ENCODE assay signal across 23 cellular contexts in the genomic region with DNA sequence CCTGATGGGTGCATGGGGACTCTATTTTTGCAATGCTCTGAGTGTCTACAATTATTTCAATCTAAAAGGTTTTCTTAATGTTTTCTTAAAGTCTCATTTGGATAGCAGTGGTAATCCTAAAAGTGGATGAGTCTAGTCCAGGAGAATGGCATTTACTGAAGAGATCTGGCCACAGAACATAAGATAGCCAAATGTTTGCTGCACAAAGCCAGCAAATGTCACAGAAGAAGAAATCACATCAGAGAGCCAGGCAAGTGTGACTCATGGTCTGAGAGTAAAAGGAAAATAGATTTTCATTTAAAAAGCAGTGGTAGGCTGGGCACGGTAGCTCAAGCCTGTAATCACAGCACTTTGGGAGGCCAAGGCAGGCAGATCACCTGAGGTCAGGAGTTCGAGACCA.
DNase-seq lines count a peak whose midpoint lies in the region; TF ChIP-seq lines count a peak whose summit lies in the region.
"Had no signal": no experiment of that assay in that cellular context is flagged by ENCODE, and none has a peak within 500 bp of the region (broad histone marks: within the 10 kb centered on the region; RNA-seq: fewer than 3 reads in every experiment).

No MANE protein-coding gene starts in this region.

- peaks cover 2 to 37% (median 23%) of the 10 kb centered on the region in 8 donors for H3K9me3 Mint-ChIP-seq in CD4-positive, alpha-beta memory T cell

- H3K4me1 ChIP-seq in CD4-positive, alpha-beta memory T cell (ENCODE audit: insufficient read depth, low read length): no peaks in the 10 kb centered on the region
- H3K4me1 ChIP-seq: A549 had no signal

- no peak overlapping the region for H3K27ac Mint-ChIP-seq in CD4-positive, alpha-beta memory T cell
- H3K27ac Mint-ChIP-seq: B cell, CD14-positive monocyte, H9, HFFc6 had no signal

- no peaks in the 10 kb centered on the region for H3K27me3 ChIP-seq in dorsolateral prefrontal cortex
- no peaks in the 10 kb centered on the region for H3K27me3 ChIP-seq in CD4-positive, alpha-beta memory T cell (ENCODE audit: insufficient read depth, low read length)
- H3K27me3 ChIP-seq: SJSA1 had no signal

- H3K4me1 Mint-ChIP-seq in CD4-positive, alpha-beta memory T cell: no peaks in the 10 kb centered on the region
- H3K4me1 Mint-ChIP-seq: B cell, CD14-positive monocyte, H9 had no signal

- CTCF ChIA-PET in CD4-positive, alpha-beta memory T cell (lab: Charles Lee; ENCODE audit: partially characterized antibody): interaction anchor here (0.7 kb wide), 1 partner anchor 466 kb away, joined by 3 read pairs; no protein-coding TSS in a partner anchor

- no peak overlapping the region for H3K4me3 ChIP-seq in fibroblast of the aortic adventitia (ENCODE audit: low read depth, low read length)
- no peak overlapping the region for H3K4me3 ChIP-seq in dorsolateral prefrontal cortex
- H3K4me3 ChIP-seq in CD4-positive, alpha-beta memory T cell (ENCODE audit: low read length in 2 of 2): no peak overlapping the region
- H3K4me3 ChIP-seq: A549, SJSA1 had no signal

- no peaks in the 10 kb centered on the region for H3K27me3 Mint-ChIP-seq in CD4-positive, alpha-beta memory T cell

- H3K36me3 Mint-ChIP-seq in CD4-positive, alpha-beta memory T cell: no peaks in the 10 kb centered on the region
- H3K36me3 Mint-ChIP-seq: CD14-positive monocyte had no signal

- H3K9me3 ChIP-seq in CD4-positive, alpha-beta memory T cell (ENCODE audit: control insufficient read depth in 1 of 2, low read length in 2 of 2): no peaks in the 10 kb centered on the region
- H3K9me3 ChIP-seq: A549, SJSA1 had no signal

- intact Hi-C loops in dorsolateral prefrontal cortex (cut with DNase I): no loop called here
- intact Hi-C loops in CD4-positive, alpha-beta memory T cell (cut with micrococcal nuclease): no loop called here

- H3K27ac ChIP-seq in dorsolateral prefrontal cortex: no peak overlapping the region
- H3K27ac ChIP-seq in CD4-positive, alpha-beta memory T cell (ENCODE audit: low read depth, low read length): no peak overlapping the region
- H3K27ac ChIP-seq: A549, SJSA1 had no signal

- no peak for TF ChIP-seq CTCF in fibroblast of the aortic adventitia (IDR thresholded peaks at IDR 0.05; ENCODE audit: insufficient read depth, low read length)
- no peak for TF ChIP-seq CTCF in dorsolateral prefrontal cortex (IDR thresholded peaks at IDR 0.05 in 54 of 56, conservative IDR thresholded peaks at IDR 0.05 in 2 of 56; ENCODE audit: low read depth in 1 of 56, partially characterized antibody in 56 of 56)

- H3K36me3 ChIP-seq in CD4-positive, alpha-beta memory T cell (ENCODE audit: insufficient read depth, low read length): no peaks in the 10 kb centered on the region
- H3K36me3 ChIP-seq: SJSA1 had no signal

- peak; percentile 61 for DNase-seq in M059J (ENCODE audit: low read depth)
- DNase-seq in astrocyte of the hippocampus (ENCODE audit: low read depth, low spot score): peak; percentile 45
- peak; percentile 68 for DNase-seq in fibroblast of the aortic adventitia (ENCODE audit: low read depth)
- peak; percentile 64 for DNase-seq in stromal cell of bone marrow (ENCODE audit: low read depth)
- no peak for DNase-seq in dorsolateral prefrontal cortex
- no peak for DNase-seq in cerebellar cortex (ENCODE audit: low spot score)
- DNase-seq in CD4-positive, alpha-beta memory T cell: no peak
- DNase-seq: EL, GF-D8, H9, HFFc6, Kasumi-1, NCI-H1092, NCI-H1436 treated with DMSO at 0.1 percent for 48 hours, NCI-H1930, NCI-H2227 treated with DMSO at 0.1 percent for 48 hours, NCI-H510A treated with DMSO at 0.1 percent for 48 hours, NCI-H774, OCI-M1 had no signal

- no peak overlapping the region for H3K4me3 Mint-ChIP-seq in CD4-positive, alpha-beta memory T cell
- H3K4me3 Mint-ChIP-seq: B cell, CD14-positive monocyte, H9, HFFc6 had no signal

- POLR2A ChIA-PET in CD4-positive, alpha-beta memory T cell (lab: Charles Lee; ENCODE audit: partially characterized antibody): no interaction called here

Comparison
In these comparisons a context has a peak if more than half of its experiments do, and no peak if none do; other contexts are left out.
1. DNase-seq: peak in M059J (single experiment), astrocyte of the hippocampus (single experiment), fibroblast of the aortic adventitia (single experiment) and stromal cell of bone marrow (single experiment); none in dorsolateral prefrontal cortex (0 of 10), cerebellar cortex (single experiment) and CD4-positive, alpha-beta memory T cell (0 of 5).